20 cellular contexts compared by ENCODE assay signal in genomic region chr6:113680351-113680750, GRCh38.
"Had no signal": no experiment of that assay in that cellular context is flagged by ENCODE, and none has a peak within 500 bp of the region (broad histone marks: within the 10 kb centered on the region; RNA-seq: fewer than 3 reads in every experiment).

No MANE protein-coding gene starts in this region.

- H3K4me3 ChIP-seq: SJSA1, SK-N-MC had no signal

- H3K27ac ChIP-seq: HL-60, SJSA1, SK-N-MC had no signal

- H3K27me3 ChIP-seq: SJSA1 had no signal

- H3K4me1 ChIP-seq: SJSA1 had no signal

- DNase-seq: KBM-7, NCI-H1092, NCI-H1105 treated with DMSO at 0.1 percent for 48 hours, NCI-H1417 treated with DMSO at 0.1 percent for 48 hours, NCI-H187, NCI-H2029, NCI-H2081 treated with DMSO at 0.1 percent for 48 hours, NCI-H2171, NCI-H226, NCI-H446, NCI-H510A, NCI-H524 treated with DMSO at 0.1 percent for 48 hours, NCI-H69, NCI-H774, Right ventricle myocardium superior, RPMI8226, SIG-M5 had no signal

- H3K9me3 ChIP-seq: SJSA1 had no signal

- H3K36me3 ChIP-seq: SJSA1 had no signal
